5 cellular contexts compared by ENCODE assay signal in genomic region chr21:6092401-6092800, GRCh38.
DNase-seq lines count a peak whose midpoint lies in the region; ATAC-seq, FAIRE-seq and TF ChIP-seq lines count a peak whose summit lies in the region.
"Not testable (repeated sequence)": the region's sequence is repeated elsewhere in the genome, so short reads cannot be mapped to it uniquely, and the experiment has no call there.

No MANE protein-coding gene starts in this region.

- TF ChIP-seq EP300 in A549 (IDR thresholded peaks at IDR 0.05); sigmoid colon (IDR thresholded peaks at IDR 0.05): not testable (repeated sequence)

- intact Hi-C loops in lower lobe of right lung (cut with DNase I); mucosa of descending colon (cut with DNase I, micrococcal nuclease); posterior vena cava (cut with DNase I); sigmoid colon (cut with DNase I): not testable (repeated sequence)

- not testable (repeated sequence) for DNase-seq in A549 (ENCODE audit: low read depth in 1 of 2, low spot score in 1 of 2)
- DNase-seq in lower lobe of right lung, result peak; percentile 8
- DNase-seq in mucosa of descending colon, result peak in 2 of 3 donors; percentile 16 to 25
- DNase-seq in posterior vena cava (ENCODE audit: low spot score), result peak; percentile 2
- peak; percentile 21 for DNase-seq in sigmoid colon

- not testable (repeated sequence) for H3K36me3 ChIP-seq in lower lobe of right lung; mucosa of descending colon (ENCODE audit: low read depth); sigmoid colon

- H3K27ac ChIP-seq in A549, result peak overlapping the region; percentile 51 to 70; a peak in 2 of 6 replicates
- not testable (repeated sequence) for H3K27ac ChIP-seq in lower lobe of right lung, sigmoid colon

- H3K4me1 ChIP-seq in A549; lower lobe of right lung; mucosa of descending colon (ENCODE audit: low read depth); sigmoid colon: not testable (repeated sequence)

- H3K4me2 ChIP-seq in A549, result not testable (repeated sequence)

- not testable (repeated sequence) for ATAC-seq in A549, lower lobe of right lung, mucosa of descending colon

- not testable (repeated sequence) for TF ChIP-seq CTCF in A549 (IDR thresholded peaks at IDR 0.05); lower lobe of right lung (IDR thresholded peaks at IDR 0.05); mucosa of descending colon (IDR thresholded peaks at IDR 0.05); sigmoid colon (IDR thresholded peaks at IDR 0.05)

- H3K27me3 ChIP-seq in lower lobe of right lung (ENCODE audit: low read depth); sigmoid colon: not testable (repeated sequence)

- not testable (repeated sequence) for TF ChIP-seq POLR2A in A549 (IDR thresholded peaks at IDR 0.05; ENCODE audit: low read length); sigmoid colon (IDR thresholded peaks at IDR 0.05)

- CTCF ChIA-PET in A549 (lab: Yijun Ruan, JAX), result not testable (repeated sequence)

- TF ChIP-seq RAD21 in A549 (conservative IDR thresholded peaks at IDR 0.05 in 1 of 2, IDR thresholded peaks at IDR 0.05 in 1 of 2), result not testable (repeated sequence)

- FAIRE-seq in A549 (lab: Jason Lieb, UNC), result not testable (repeated sequence)

- H3K4me3 ChIP-seq in A549, lower lobe of right lung, mucosa of descending colon, sigmoid colon: not testable (repeated sequence)

- 97% methylated on average over 5 of the region's 13 CpGs for WGBS in A549 (ENCODE audit: missing lambda C conversion rate)
- 90% methylated on average over 8 of the region's 13 CpGs; no CpG with 5 or more reads in 1 of the 2 donors for WGBS in sigmoid colon, 2 donors

- H3K9me3 ChIP-seq in A549, lower lobe of right lung, mucosa of descending colon, sigmoid colon: not testable (repeated sequence)

- POLR2A ChIA-PET in A549 (lab: Yijun Ruan, JAX), result not testable (repeated sequence)
